In genomic region chr12:128813392-128813791, GRCh38 we compare ENCODE assay signal across 27 cellular contexts. TPM values are rescaled to one million over a fixed set of nuclear protein-coding genes. Genes with fewer than 3 reads are reported as not detected.
DNase-seq lines count a peak whose midpoint lies in the region; ATAC-seq, FAIRE-seq and TF ChIP-seq lines count a peak whose summit lies in the region.
"Had no signal": no experiment of that assay in that cellular context is flagged by ENCODE, and none has a peak within 500 bp of the region (broad histone marks: within the 10 kb centered on the region; RNA-seq: fewer than 3 reads in every experiment).

No MANE protein-coding gene starts in this region.

- DNase-seq in stimulated activated naive CD8-positive, alpha-beta T cell treated with anti-CD3 and anti-CD28 coated beads, Interleukin-15, amount 100 ng/mL, for 72 hours = no peak
- no peak for DNase-seq in central memory CD8-positive, alpha-beta T cell (ENCODE audit: low spot score in 2 of 2)
- no peak for DNase-seq in natural killer cell treated with Interleukin-12 subunit alpha and Interleukin-12 subunit beta and Interleukin-15 and Interleukin-18, amount 100 ng/mL, for 72 hours (ENCODE audit: low spot score)
- DNase-seq in thoracic aorta (ENCODE audit: low spot score) (no peak), H54 (ENCODE audit: insufficient read length, low spot score) (no peak)
- DNase-seq: activated CD4-positive, alpha-beta T cell treated with anti-CD3 and anti-CD28 coated beads for 1 hour; activated gamma-delta T cell; CD8-positive, alpha-beta T cell; cortex of kidney; erythroblast; GOT3; islet precursor cell; mammary epithelial cell; MV-4-11; NCI-H2081 treated with DMSO at 0.1 percent for 48 hours; NCI-H524; SJCRH30; stimulated activated CD4-positive, alpha-beta T cell treated with anti-CD3 and anti-CD28 coated beads, Interleukin-12 subunit alpha, Interleukin-12 subunit beta, amount 100 ng/mL, for 4 hours; stimulated activated naive CD4-positive, alpha-beta T cell treated with Interleukin-2 at 50 U/mL for 16 hours; uterus had no signal

- TF ChIP-seq CTCF in thoracic aorta (IDR thresholded peaks at IDR 0.05) = no peak

- no peaks in the 10 kb centered on the region for H3K27me3 Mint-ChIP-seq in stimulated activated naive CD8-positive, alpha-beta T cell treated with anti-CD3 and anti-CD28 coated beads, Interleukin-15, Interleukin-2, amounts not matched to agents 100 ng/mL and 50 ng/mL, for 24 hours
- no peaks in the 10 kb centered on the region for H3K27me3 Mint-ChIP-seq in stimulated activated naive CD8-positive, alpha-beta T cell treated with anti-CD3 and anti-CD28 coated beads, Interleukin-15, amount 100 ng/mL, for 72 hours
- no peaks in the 10 kb centered on the region for H3K27me3 Mint-ChIP-seq in central memory CD8-positive, alpha-beta T cell
- no peaks in the 10 kb centered on the region for H3K27me3 Mint-ChIP-seq in natural killer cell treated with Interleukin-12 subunit alpha and Interleukin-12 subunit beta and Interleukin-15 and Interleukin-18, amount 100 ng/mL, for 72 hours
- H3K27me3 Mint-ChIP-seq: progenitor cell of endocrine pancreas had no signal

- no peak overlapping the region for H3K4me3 Mint-ChIP-seq in stimulated activated naive CD8-positive, alpha-beta T cell treated with anti-CD3 and anti-CD28 coated beads, Interleukin-15, Interleukin-2, amounts not matched to agents 100 ng/mL and 50 ng/mL, for 24 hours
- no peak overlapping the region for H3K4me3 Mint-ChIP-seq in stimulated activated naive CD8-positive, alpha-beta T cell treated with anti-CD3 and anti-CD28 coated beads, Interleukin-15, amount 100 ng/mL, for 72 hours
- no peak overlapping the region for H3K4me3 Mint-ChIP-seq in central memory CD8-positive, alpha-beta T cell
- H3K4me3 Mint-ChIP-seq in natural killer cell treated with Interleukin-12 subunit alpha and Interleukin-12 subunit beta and Interleukin-15 and Interleukin-18, amount 100 ng/mL, for 72 hours = peak overlapping the region; percentile 91
- H3K4me3 Mint-ChIP-seq: CD8-positive, alpha-beta T cell; nephron had no signal

- no peak for FAIRE-seq in H54 (lab: Jason Lieb, UNC)
- FAIRE-seq: A549 had no signal

- H3K36me3 ChIP-seq in thoracic aorta = peaks cover 7% of the 10 kb centered on the region
- H3K36me3 ChIP-seq: uterus had no signal

- TF ChIP-seq POLR2A in H54 (IDR thresholded peaks at IDR 0.05; ENCODE audit: low read depth, low read length) = no peak

- peak overlapping the region; percentile 24 for H3K27ac Mint-ChIP-seq in stimulated activated naive CD8-positive, alpha-beta T cell treated with anti-CD3 and anti-CD28 coated beads, Interleukin-15, Interleukin-2, amounts not matched to agents 100 ng/mL and 50 ng/mL, for 24 hours
- H3K27ac Mint-ChIP-seq in stimulated activated naive CD8-positive, alpha-beta T cell treated with anti-CD3 and anti-CD28 coated beads, Interleukin-15, amount 100 ng/mL, for 72 hours = no peak overlapping the region
- H3K27ac Mint-ChIP-seq in central memory CD8-positive, alpha-beta T cell (ENCODE audit: low read depth) = peak overlapping the region; percentile 73
- H3K27ac Mint-ChIP-seq in natural killer cell treated with Interleukin-12 subunit alpha and Interleukin-12 subunit beta and Interleukin-15 and Interleukin-18, amount 100 ng/mL, for 72 hours = peak overlapping the region; percentile 94 to 99
- H3K27ac Mint-ChIP-seq: CD8-positive, alpha-beta T cell; nephron; progenitor cell of endocrine pancreas had no signal

- no peaks in the 10 kb centered on the region for H3K9me3 Mint-ChIP-seq in stimulated activated naive CD8-positive, alpha-beta T cell treated with anti-CD3 and anti-CD28 coated beads, Interleukin-15, Interleukin-2, amounts not matched to agents 100 ng/mL and 50 ng/mL, for 24 hours
- no peaks in the 10 kb centered on the region for H3K9me3 Mint-ChIP-seq in stimulated activated naive CD8-positive, alpha-beta T cell treated with anti-CD3 and anti-CD28 coated beads, Interleukin-15, amount 100 ng/mL, for 72 hours
- H3K9me3 Mint-ChIP-seq in central memory CD8-positive, alpha-beta T cell = no peaks in the 10 kb centered on the region
- no peaks in the 10 kb centered on the region for H3K9me3 Mint-ChIP-seq in natural killer cell treated with Interleukin-12 subunit alpha and Interleukin-12 subunit beta and Interleukin-15 and Interleukin-18, amount 100 ng/mL, for 72 hours
- H3K9me3 Mint-ChIP-seq: CD8-positive, alpha-beta T cell; nephron had no signal

- peaks cover 71% of the 10 kb centered on the region for H3K36me3 Mint-ChIP-seq in stimulated activated naive CD8-positive, alpha-beta T cell treated with anti-CD3 and anti-CD28 coated beads, Interleukin-15, Interleukin-2, amounts not matched to agents 100 ng/mL and 50 ng/mL, for 24 hours (ENCODE audit: low read depth)
- H3K36me3 Mint-ChIP-seq in central memory CD8-positive, alpha-beta T cell (ENCODE audit: insufficient read depth) = peaks cover 24% of the 10 kb centered on the region
- H3K36me3 Mint-ChIP-seq in natural killer cell treated with Interleukin-12 subunit alpha and Interleukin-12 subunit beta and Interleukin-15 and Interleukin-18, amount 100 ng/mL, for 72 hours = peaks cover 25% of the 10 kb centered on the region

- H3K4me3 ChIP-seq in thoracic aorta = no peak overlapping the region
- H3K4me3 ChIP-seq: A549, SJCRH30, uterus had no signal

- H3K27me3 ChIP-seq in thoracic aorta (replicated peaks; ENCODE audit: insufficient read depth) = no peaks in the 10 kb centered on the region
- H3K27me3 ChIP-seq: SJCRH30, uterus had no signal

- peak overlapping the region; percentile 68 to 71 for H3K27ac ChIP-seq in thoracic aorta
- H3K27ac ChIP-seq: A549, HL-60, SJCRH30, uterus had no signal

- H3K9me3 ChIP-seq in thoracic aorta = no peaks in the 10 kb centered on the region
- H3K9me3 ChIP-seq: A549, SJCRH30, uterus had no signal

- H3K4me1 ChIP-seq in thoracic aorta (ENCODE audit: control insufficient read depth in 1 of 2, low read depth in 2 of 2) = peaks cover 41 to 97% of the 10 kb centered on the region in 2 donors
- H3K4me1 ChIP-seq: SJCRH30 had no signal

- no peak for ATAC-seq in stimulated activated naive CD8-positive, alpha-beta T cell treated with anti-CD3 and anti-CD28 coated beads, Interleukin-15, amount 100 ng/mL, for 72 hours
- no peak for ATAC-seq in central memory CD8-positive, alpha-beta T cell (replicated peaks; ENCODE audit: extremely low read depth, poor library complexity, severe bottlenecking)
- ATAC-seq in natural killer cell treated with Interleukin-12 subunit alpha and Interleukin-12 subunit beta and Interleukin-15 and Interleukin-18, amount 100 ng/mL, for 72 hours = no peak
- ATAC-seq in thoracic aorta (ENCODE audit: insufficient number of reproducible peaks, low FRiP score, low read depth) = no peak
- ATAC-seq in HG03045 (IDR thresholded peaks at IDR 0.05; ENCODE audit: unreplicated experiment) = no peak
- ATAC-seq in HG02610 (IDR thresholded peaks at IDR 0.05; ENCODE audit: unreplicated experiment) = no peak
- ATAC-seq: A549; CD8-positive, alpha-beta T cell had no signal

- peaks cover 81% of the 10 kb centered on the region for H3K4me1 Mint-ChIP-seq in stimulated activated naive CD8-positive, alpha-beta T cell treated with anti-CD3 and anti-CD28 coated beads, Interleukin-15, Interleukin-2, amounts not matched to agents 100 ng/mL and 50 ng/mL, for 24 hours (ENCODE audit: low read depth)
- peaks cover 80% of the 10 kb centered on the region for H3K4me1 Mint-ChIP-seq in stimulated activated naive CD8-positive, alpha-beta T cell treated with anti-CD3 and anti-CD28 coated beads, Interleukin-15, amount 100 ng/mL, for 72 hours
- H3K4me1 Mint-ChIP-seq in central memory CD8-positive, alpha-beta T cell = peaks cover 70% of the 10 kb centered on the region
- H3K4me1 Mint-ChIP-seq in natural killer cell treated with Interleukin-12 subunit alpha and Interleukin-12 subunit beta and Interleukin-15 and Interleukin-18, amount 100 ng/mL, for 72 hours (ENCODE audit: low read depth in 2 of 2) = peaks cover 83 to 85% of the 10 kb centered on the region in 2 donors

RNA-seq across cellular contexts. Expression of gene SLC15A4, which starts 10.4 kb away (rescaled TPM):
- 10 to 100 TPM; 54.2 to 58.6 TPM for total RNA-seq in natural killer cell treated with Interleukin-12 subunit alpha and Interleukin-12 subunit beta and Interleukin-15 and Interleukin-18, amount 100 ng/mL, for 72 hours
- total RNA-seq in thoracic aorta = 100 to 1,000 TPM; 116 to 165 TPM

RNA-seq across cellular contexts. Expression of gene GLT1D1, which starts 39.9 kb away (rescaled TPM):
- under 1 TPM; 0.14 to 0.21 TPM for total RNA-seq in natural killer cell treated with Interleukin-12 subunit alpha and Interleukin-12 subunit beta and Interleukin-15 and Interleukin-18, amount 100 ng/mL, for 72 hours
- total RNA-seq in thoracic aorta = under 1 TPM; 0.68 to 0.85 TPM
- total RNA-seq: CD8-positive, alpha-beta T cell; mammary epithelial cell had no signal

Comparison
In these comparisons a context has a peak if more than half of its experiments do, and no peak if none do; other contexts are left out.
1. H3K27ac Mint-ChIP-seq: peak in stimulated activated naive CD8-positive, alpha-beta T cell treated with anti-CD3 and anti-CD28 coated beads, Interleukin-15, Interleukin-2, amounts not matched to agents 100 ng/mL and 50 ng/mL, for 24 hours (single experiment), central memory CD8-positive, alpha-beta T cell (single experiment) and natural killer cell treated with Interleukin-12 subunit alpha and Interleukin-12 subunit beta and Interleukin-15 and Interleukin-18, amount 100 ng/mL, for 72 hours (2 of 2); none in stimulated activated naive CD8-positive, alpha-beta T cell treated with anti-CD3 and anti-CD28 coated beads, Interleukin-15, amount 100 ng/mL, for 72 hours (0 of 2).